In genomic region chr6:35363293-35363750, GRCh38 we compare ENCODE assay signal across 11 cellular contexts. TPM values are rescaled to one million over a fixed set of nuclear protein-coding genes. Genes with fewer than 3 reads are reported as not detected.
DNase-seq lines count a peak whose midpoint lies in the region; ATAC-seq and TF ChIP-seq lines count a peak whose summit lies in the region.
"Had no signal": no experiment of that assay in that cellular context is flagged by ENCODE, and none has a peak within 500 bp of the region (broad histone marks: within the 10 kb centered on the region; RNA-seq: fewer than 3 reads in every experiment).

No MANE protein-coding gene starts in this region.

- H3K27me3 ChIP-seq in AG04450 (ENCODE audit: control insufficient read depth, insufficient read depth, low read length): no peaks in the 10 kb centered on the region
- H3K27me3 ChIP-seq in transverse colon: no peaks in the 10 kb centered on the region

- H3K4me1 ChIP-seq in transverse colon: peaks cover 3 to 24% (median 9%) of the 10 kb centered on the region in 4 donors

- CTCF ChIA-PET in AG04450 (lab: Charles Lee): interaction anchor here (0.8 kb wide), 1 partner anchor 52 kb away, joined by 3 read pairs; no protein-coding TSS in a partner anchor

- POLR2A ChIA-PET in AG04450 (lab: Yijun Ruan, JAX): no interaction called here

- no peak for TF ChIP-seq POLR2A in transverse colon (IDR thresholded peaks at IDR 0.05)

- H3K27ac Mint-ChIP-seq in activated T-helper 17 cell treated with anti-CD3 and anti-CD28 coated beads, Interleukin-2, amount 50 U/mL, for 72 hours: peak overlapping the region; percentile 43
- peak overlapping the region in 4 of 6 donors; percentile 4 to 47 (median 30) for H3K27ac Mint-ChIP-seq in immature natural killer cell
- H3K27ac Mint-ChIP-seq: activated CD4-positive, alpha-beta T cell treated with anti-CD3 and anti-CD28 coated beads, Interleukin-2, amount 10 ng/mL, durations not matched to agents 24 days and 14 days had no signal

- no peak for TF ChIP-seq EP300 in transverse colon (IDR thresholded peaks at IDR 0.05; ENCODE audit: low read depth)

- H3K27me3 Mint-ChIP-seq in activated T-helper 17 cell treated with anti-CD3 and anti-CD28 coated beads, Interleukin-2, amount 50 U/mL, for 72 hours: no peaks in the 10 kb centered on the region
- H3K27me3 Mint-ChIP-seq in immature natural killer cell (ENCODE audit: low read depth in 3 of 3): peaks cover 0 to 3% (median 0%) of the 10 kb centered on the region in 3 donors
- H3K27me3 Mint-ChIP-seq: activated CD4-positive, alpha-beta T cell treated with anti-CD3 and anti-CD28 coated beads, Interleukin-2, amount 10 ng/mL, durations not matched to agents 24 days and 14 days had no signal

- H3K36me3 Mint-ChIP-seq in activated T-helper 17 cell treated with anti-CD3 and anti-CD28 coated beads, Interleukin-2, amount 50 U/mL, for 72 hours (ENCODE audit: low read depth): peaks cover 13% of the 10 kb centered on the region
- H3K36me3 Mint-ChIP-seq in immature natural killer cell: peaks cover 0 to 5% (median 4%) of the 10 kb centered on the region in 3 donors

- H3K4me1 Mint-ChIP-seq in activated T-helper 17 cell treated with anti-CD3 and anti-CD28 coated beads, Interleukin-2, amount 50 U/mL, for 72 hours: peaks cover 29% of the 10 kb centered on the region
- H3K4me1 Mint-ChIP-seq in immature natural killer cell: peaks cover 11 to 12% of the 10 kb centered on the region in 2 donors

- H3K27ac ChIP-seq in AG04450 (ENCODE audit: low read depth, low read length): peak overlapping the region; percentile 2
- no peak overlapping the region for H3K27ac ChIP-seq in transverse colon

- ATAC-seq in activated T-helper 17 cell treated with anti-CD3 and anti-CD28 coated beads, Interleukin-2, amount 50 U/mL, for 72 hours (replicated peaks): no peak
- ATAC-seq in GM21515 (IDR thresholded peaks at IDR 0.05; ENCODE audit: unreplicated experiment): no peak
- no peak for ATAC-seq in HG03442 (IDR thresholded peaks at IDR 0.05; ENCODE audit: unreplicated experiment)
- no peak for ATAC-seq in GM18867 (IDR thresholded peaks at IDR 0.05; ENCODE audit: unreplicated experiment)

- TF ChIP-seq CTCF in AG04450 (IDR thresholded peaks at IDR 0.05; ENCODE audit: low read depth, low read length): no peak
- no peak for TF ChIP-seq CTCF in HFF-Myc (IDR thresholded peaks at IDR 0.05; ENCODE audit: low read depth, low read length, missing control alignments)
- TF ChIP-seq CTCF in transverse colon (IDR thresholded peaks at IDR 0.05): no peak

- no peaks in the 10 kb centered on the region for H3K9me3 ChIP-seq in AG04450 (ENCODE audit: control insufficient read depth, insufficient read depth, low read length)
- no peaks in the 10 kb centered on the region for H3K9me3 ChIP-seq in transverse colon

- DNase-seq in AG04450 (ENCODE audit: low read depth, low spot score) (no peak), HFF-Myc (ENCODE audit: extremely low read depth, low read depth) (peak; percentile 81), immature natural killer cell (no peak), transverse colon (no peak)
- DNase-seq: activated CD4-positive, alpha-beta T cell treated with anti-CD3 and anti-CD28 coated beads, Interleukin-2, amount 10 ng/mL, durations not matched to agents 24 days and 14 days; Calu3; NCI-H345 had no signal

- no peaks in the 10 kb centered on the region for H3K36me3 ChIP-seq in transverse colon

- 86 to 100% methylated on average over 1 to 10 of the region's 10 CpGs for WGBS in transverse colon (ENCODE audit: low coverage in 1 of 2), 2 donors

- intact Hi-C loops in transverse colon (cut with DNase I; ENCODE audit: low total_unique reads): no loop called here

- H3K4me3 ChIP-seq in AG04450 (ENCODE audit: low read depth, low read length) (no peak overlapping the region), HFF-Myc (replicated peaks; ENCODE audit: low read depth, low read length) (no peak overlapping the region), transverse colon (no peak overlapping the region)

- in situ Hi-C loops in transverse colon (cut with MboI; ENCODE audit: low pct_ligation_motif_present in 1 of 4, low pct_unique_long_range_greater_than_20kb in 1 of 4, low sequenced_read_pairs in 3 of 4): no loop called here

- H3K4me3 Mint-ChIP-seq in activated T-helper 17 cell treated with anti-CD3 and anti-CD28 coated beads, Interleukin-2, amount 50 U/mL, for 72 hours: no peak overlapping the region
- H3K4me3 Mint-ChIP-seq in immature natural killer cell: no peak overlapping the region
- H3K4me3 Mint-ChIP-seq: activated CD4-positive, alpha-beta T cell treated with anti-CD3 and anti-CD28 coated beads, Interleukin-2, amount 10 ng/mL, durations not matched to agents 24 days and 14 days had no signal

- no peaks in the 10 kb centered on the region for H3K9me3 Mint-ChIP-seq in activated T-helper 17 cell treated with anti-CD3 and anti-CD28 coated beads, Interleukin-2, amount 50 U/mL, for 72 hours
- no peaks in the 10 kb centered on the region for H3K9me3 Mint-ChIP-seq in immature natural killer cell
- H3K9me3 Mint-ChIP-seq: activated CD4-positive, alpha-beta T cell treated with anti-CD3 and anti-CD28 coated beads, Interleukin-2, amount 10 ng/mL, durations not matched to agents 24 days and 14 days had no signal

RNA-seq across cellular contexts. Expression of gene PPARD, which starts 21.0 kb away (rescaled TPM):
- polyA plus RNA-seq in AG04450 (2011; rRNA removed): 26.9 and 32.9 TPM in 2 replicates
- 28.9 and 37.3 TPM in 2 replicates for polyA minus RNA-seq in AG04450 (2011; rRNA and poly(A)+ RNA removed)
- 10 to 100 TPM; 21.0 to 27.9 TPM for total RNA-seq in activated T-helper 17 cell treated with anti-CD3 and anti-CD28 coated beads, Interleukin-2, amount 50 U/mL, for 72 hours
- polyA plus RNA-seq in immature natural killer cell: 1 to 10 TPM in 2 of 3 donors, under 1 TPM in 1; 0.98 to 6.0 (median 2.0) TPM
- 100 to 1,000 TPM in 1 of 4 donors, 10 to 100 TPM in 3; 19.8 to 110 (median 29.3) TPM for total RNA-seq in transverse colon
